1 cellular context compared by ENCODE assay signal in genomic region chr11:44610556-44610955, GRCh38.
A peak's percentile ranks its signal among the peaks of the same experiment; 100 is the strongest.
TF ChIP-seq lines count a peak whose summit lies in the region.

No MANE protein-coding gene starts in this region.

TF ChIP-seq in K562, 482 proteins besides CTCF, POLR2A, EP300 and RAD21:
- TF ChIP-seq POLR2B (IDR thresholded peaks at IDR 0.05; ENCODE audit: low read depth, partially characterized antibody) (no peak), ADNP (tag; IDR thresholded peaks at IDR 0.05) (0 out of 2 replicates have a peak, but pooled peaks have one; percentile 48), ZNF121 (CRISPR knock-in tag; conservative IDR thresholded peaks at IDR 0.05) (peak; percentile 32)
